11 cellular contexts compared by ENCODE assay signal in the genomic region with DNA sequence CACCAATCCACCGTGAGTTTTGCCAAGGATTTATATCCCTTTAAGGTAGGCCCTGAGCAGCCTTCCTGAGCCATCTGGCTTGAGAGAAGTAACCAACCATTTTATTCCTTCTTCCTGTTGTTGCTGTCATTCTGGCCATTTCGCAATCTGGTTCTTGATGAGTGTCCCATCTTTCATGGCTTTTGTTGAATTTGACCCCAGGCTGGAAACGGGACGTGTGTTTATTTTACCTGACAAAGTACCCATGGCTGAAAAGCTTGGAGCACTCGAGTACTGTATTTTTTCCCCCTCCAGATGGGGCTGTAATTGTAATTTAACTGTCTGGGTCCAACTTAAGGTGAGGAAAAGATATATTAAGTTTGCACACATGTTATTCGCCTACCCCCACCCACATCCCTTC.
A peak's percentile ranks its signal among the peaks of the same experiment; 100 is the strongest.
DNase-seq lines count a peak whose midpoint lies in the region; ATAC-seq and TF ChIP-seq lines count a peak whose summit lies in the region.
"Had no signal": no experiment of that assay in that cellular context is flagged by ENCODE, and none has a peak within 500 bp of the region (broad histone marks: within the 10 kb centered on the region; RNA-seq: fewer than 3 reads in every experiment).

No MANE protein-coding gene starts in this region.

- 0 out of 2 replicates have a peak, but pooled peaks cover 3% of the 10 kb centered on the region for H3K27me3 ChIP-seq in PC-3 (ENCODE audit: low read length)
- H3K27me3 ChIP-seq in mesenchymal stem cell (ENCODE audit: control insufficient read depth in 1 of 2, insufficient read depth in 1 of 2, low read length in 2 of 2) = no peaks in the 10 kb centered on the region

- 61% methylated on average over 5 of the region's 6 CpGs for WGBS in mesenchymal stem cell

- H2AFZ ChIP-seq in PC-3 (ENCODE audit: low read length) = no peak overlapping the region
- H2AFZ ChIP-seq in mesenchymal stem cell (ENCODE audit: low read depth, low read length) = no peak overlapping the region

- H3K9ac ChIP-seq in PC-3 (ENCODE audit: low read length) (no peak overlapping the region), mesenchymal stem cell (ENCODE audit: low read length) (no peak overlapping the region)

- no peak overlapping the region for H3K4ac ChIP-seq in mesenchymal stem cell (ENCODE audit: low read depth in 1 of 2, low read length in 2 of 2)

- POLR2A ChIA-PET in PC-3 (lab: Charles Lee; ENCODE audit: unreplicated experiment) = no interaction called here

- no peak overlapping the region for H2BK120ac ChIP-seq in mesenchymal stem cell (ENCODE audit: low read depth, low read length)

- DNase-seq in NCI-H146 (lab: John Stamatoyannopoulos, UW) (peak; percentile 35), NCI-H146 treated with DMSO at 0.1 percent for 48 hours (lab: John Stamatoyannopoulos, UW; ENCODE audit: unreplicated experiment) (no peak), ELR (ENCODE audit: low read depth) (peak; percentile 8), PC-3 (peak; percentile 20), mesenchymal stem cell (peak; percentile 9), HuH-7.5 (ENCODE audit: low spot score) (no peak), HUDEP-2 (lab: John Stamatoyannopoulos, UW; ENCODE audit: unreplicated experiment in 76 of 76) (no peak)
- DNase-seq in activated naive CD4-positive, alpha-beta T cell treated with Interleukin-2 at 50 U/mL for 16 hours = no peak
- DNase-seq: CD8-positive, alpha-beta T cell; NCI-H1417 treated with DMSO at 0.1 percent for 48 hours; NCI-H2029 treated with DMSO at 0.1 percent for 48 hours had no signal

- no peak for ATAC-seq in PC-3
- ATAC-seq: CD8-positive, alpha-beta T cell had no signal

- H3K18ac ChIP-seq in mesenchymal stem cell (ENCODE audit: low read depth in 1 of 2, low read length in 2 of 2) = no peak overlapping the region

- H3K4me2 ChIP-seq in PC-3 (ENCODE audit: low read length) (no peak overlapping the region), mesenchymal stem cell (ENCODE audit: low read length, poor library complexity, severe bottlenecking) (no peak overlapping the region)

- H3K27ac ChIP-seq in PC-3 (ENCODE audit: low read length) = no peak overlapping the region
- H3K27ac ChIP-seq in mesenchymal stem cell (ENCODE audit: low read length, poor library complexity, severe bottlenecking) = no peak overlapping the region

- no peak overlapping the region for H2BK15ac ChIP-seq in mesenchymal stem cell (ENCODE audit: low read depth, poor library complexity, severe bottlenecking)

- no peak overlapping the region for H2BK12ac ChIP-seq in mesenchymal stem cell (ENCODE audit: low read length in 2 of 2)

- H2BK5ac ChIP-seq in mesenchymal stem cell (ENCODE audit: low read depth, low read length, poor library complexity, severe bottlenecking) = no peak overlapping the region

- intact Hi-C loops in PC-3 (cut with micrococcal nuclease) = loop anchor here (10.0 kb wide), 1 partner anchor 411 kb away; no protein-coding TSS in a partner anchor

- H3K9me3 ChIP-seq in PC-3 (ENCODE audit: low read length) (no peaks in the 10 kb centered on the region), mesenchymal stem cell (ENCODE audit: control insufficient read depth, low read length) (no peaks in the 10 kb centered on the region)

- H3K79me2 ChIP-seq in PC-3 (ENCODE audit: low read length) = no peaks in the 10 kb centered on the region

- H3K23ac ChIP-seq in mesenchymal stem cell (ENCODE audit: low read length in 2 of 2) = no peak overlapping the region

- no peak overlapping the region for H3K14ac ChIP-seq in mesenchymal stem cell (ENCODE audit: low read length in 2 of 2)

- H3K9me2 ChIP-seq in PC-3 (replicated peaks; ENCODE audit: low read length) = no peaks in the 10 kb centered on the region

- no peak overlapping the region for H2AK5ac ChIP-seq in mesenchymal stem cell (ENCODE audit: low read length, severe bottlenecking)

- H3K4me3 ChIP-seq in PC-3 (ENCODE audit: low read length) = no peak overlapping the region
- H3K4me3 ChIP-seq in mesenchymal stem cell (ENCODE audit: insufficient read depth in 1 of 2, low read depth in 1 of 2, low read length in 2 of 2) = no peak overlapping the region

- H3K79me1 ChIP-seq in mesenchymal stem cell (replicated peaks; ENCODE audit: low read length, poor library complexity, severe bottlenecking) = no peaks in the 10 kb centered on the region

- H3K4me1 ChIP-seq in PC-3 (ENCODE audit: insufficient read depth, low read length) (no peaks in the 10 kb centered on the region), mesenchymal stem cell (ENCODE audit: control insufficient read depth, insufficient read depth, low read depth, low read length) (no peaks in the 10 kb centered on the region)

- H4K91ac ChIP-seq in mesenchymal stem cell (ENCODE audit: low read length) = no peak overlapping the region

- no TSS peak for BruUV-seq in PC-3 (replicated peaks; lab: Mats Ljungman, UMichigan)

- H3K36me3 ChIP-seq in PC-3 (ENCODE audit: low read depth, low read length) = no peaks in the 10 kb centered on the region
- H3K36me3 ChIP-seq in mesenchymal stem cell (ENCODE audit: control insufficient read depth in 1 of 2, insufficient read depth in 2 of 2, low read depth in 1 of 2, low read length in 2 of 2) = no peaks in the 10 kb centered on the region

- CTCF ChIA-PET in PC-3 (lab: Charles Lee) = no interaction called here

- no peaks in the 10 kb centered on the region for H3F3A ChIP-seq in PC-3 (ENCODE audit: low read length, unreplicated experiment)

- no peak for TF ChIP-seq CTCF in PC-3 (conservative IDR thresholded peaks at IDR 0.05; ENCODE audit: low read depth, low read length)

- H4K20me1 ChIP-seq in PC-3 (ENCODE audit: low read length) = no peaks in the 10 kb centered on the region

- H4K8ac ChIP-seq in mesenchymal stem cell (ENCODE audit: low read length) = no peak overlapping the region

Comparison
In these comparisons a context has a peak if more than half of its experiments do, and no peak if none do; other contexts are left out.
1. DNase-seq: peak in NCI-H146 (single experiment), ELR (single experiment), PC-3 (single experiment) and mesenchymal stem cell (single experiment); none in NCI-H146 treated with DMSO at 0.1 percent for 48 hours (single experiment), HuH-7.5 (single experiment), activated naive CD4-positive, alpha-beta T cell treated with Interleukin-2 at 50 U/mL for 16 hours (single experiment) and HUDEP-2 (0 of 76).